ENCODE assay signal across 27 cellular contexts in genomic region chr5:21723500-21723899, GRCh38.
"Had no signal": no experiment of that assay in that cellular context is flagged by ENCODE, and none has a peak within 500 bp of the region (broad histone marks: within the 10 kb centered on the region; RNA-seq: fewer than 3 reads in every experiment).

No MANE protein-coding gene starts in this region.

- H3K27me3 Mint-ChIP-seq: naive thymus-derived CD8-positive, alpha-beta T cell; progenitor cell of endocrine pancreas; stimulated activated naive B cell treated with anti-CD40 and anti-IgM and Interleukin-4, amounts not matched to agents 10 μg/mL and 1 μg/mL and 100 μg/mL, for 72 hours had no signal

- H3K4me3 Mint-ChIP-seq: naive thymus-derived CD8-positive, alpha-beta T cell; nephron; neural crest cell; stimulated activated naive B cell treated with anti-CD40 and anti-IgM and Interleukin-4, amounts not matched to agents 10 μg/mL and 1 μg/mL and 100 μg/mL, for 72 hours had no signal

- H3K36me3 Mint-ChIP-seq: naive thymus-derived CD8-positive, alpha-beta T cell; stimulated activated naive B cell treated with anti-CD40 and anti-IgM and Interleukin-4, amounts not matched to agents 10 μg/mL and 1 μg/mL and 100 μg/mL, for 72 hours had no signal

- H3K4me3 ChIP-seq: left lung, lower lobe of right lung, ovary, right atrium auricular region, skin epidermis, stomach, testis, thyroid gland, transverse colon, upper lobe of left lung, vagina had no signal

- DNase-seq: hippocampal formation; kidney; left colon; left lung; lower lobe of right lung; mammary epithelial cell; mesenchymal stem cell; naive thymus-derived CD8-positive, alpha-beta T cell; ovary; stimulated activated CD4-positive, alpha-beta T cell treated with anti-CD3 and anti-CD28 coated beads, Interleukin-12 subunit alpha, Interleukin-12 subunit beta, amount 100 ng/mL, for 4 hours; stimulated activated CD4-positive, alpha-beta T cell treated with anti-CD3 and anti-CD28 coated beads, Interleukin-15, amount 100 ng/mL, for 24 hours; stimulated activated CD4-positive, alpha-beta T cell treated with anti-CD3 and anti-CD28 coated beads, Interleukin-2, amount 100 ng/mL, for 24 hours; stimulated activated CD4-positive, alpha-beta T cell treated with anti-CD3 and anti-CD28 coated beads, Interleukin-4, amount 100 ng/mL, for 1 hour; stimulated activated naive B cell treated with anti-CD40 and anti-IgM and Interleukin-4, amounts not matched to agents 10 μg/mL and 1 μg/mL and 100 μg/mL, for 72 hours; stimulated activated naive CD8-positive, alpha-beta T cell treated with anti-CD3 and anti-CD28 coated beads, Interleukin-15, Interleukin-2, amounts not matched to agents 100 U/mL and 50 U/mL, for 24 hours; stomach; testis; thyroid gland; transverse colon; upper lobe of left lung had no signal

- H3K27ac Mint-ChIP-seq: naive thymus-derived CD8-positive, alpha-beta T cell; nephron; progenitor cell of endocrine pancreas; stimulated activated naive B cell treated with anti-CD40 and anti-IgM and Interleukin-4, amounts not matched to agents 10 μg/mL and 1 μg/mL and 100 μg/mL, for 72 hours had no signal

- H3K27ac ChIP-seq: left lung, lower lobe of right lung, ovary, right atrium auricular region, skin epidermis, stomach, testis, thyroid gland, transverse colon, upper lobe of left lung, vagina had no signal

- H3K9me3 ChIP-seq: left lung, lower lobe of right lung, ovary, right atrium auricular region, testis, thyroid gland, transverse colon, upper lobe of left lung, vagina had no signal

- H3K36me3 ChIP-seq: left lung, lower lobe of right lung, ovary, right atrium auricular region, stomach, thyroid gland, transverse colon, upper lobe of left lung, vagina had no signal

- H3K27me3 ChIP-seq: left lung, ovary, right atrium auricular region, stomach, testis, thyroid gland, transverse colon, upper lobe of left lung, vagina had no signal

- ATAC-seq: left colon; left lung; lower lobe of right lung; naive thymus-derived CD8-positive, alpha-beta T cell; sciatic nerve; stimulated activated naive B cell treated with anti-CD40 and anti-IgM and Interleukin-4, amounts not matched to agents 10 μg/mL and 1 μg/mL and 100 μg/mL, for 72 hours; stimulated activated naive CD8-positive, alpha-beta T cell treated with anti-CD3 and anti-CD28 coated beads, Interleukin-15, Interleukin-2, amounts not matched to agents 100 U/mL and 50 U/mL, for 24 hours had no signal

- H3K4me1 ChIP-seq: left lung, lower lobe of right lung, right atrium auricular region, stomach, testis, thyroid gland, transverse colon, upper lobe of left lung, vagina had no signal

- H3K9me3 Mint-ChIP-seq: nephron, neural crest cell had no signal

- H3K4me1 Mint-ChIP-seq: naive thymus-derived CD8-positive, alpha-beta T cell; nephron; neural crest cell; stimulated activated naive B cell treated with anti-CD40 and anti-IgM and Interleukin-4, amounts not matched to agents 10 μg/mL and 1 μg/mL and 100 μg/mL, for 72 hours had no signal
